Comparison of ENCODE assay signal across 1 cellular context in genomic region chr19:41621654-41622053, GRCh38.
TF ChIP-seq lines count a peak whose summit lies in the region.

No MANE protein-coding gene starts in this region.

TF ChIP-seq in HepG2, 621 proteins besides CTCF, POLR2A, EP300 and RAD21:
- no peak for TF ChIP-seq AGO1 (IDR thresholded peaks at IDR 0.05; ENCODE audit: low read depth, low read length, poor library complexity, severe bottlenecking)
- no peak for TF ChIP-seq ARID2 (CRISPR knock-in tag; IDR thresholded peaks at IDR 0.05; ENCODE audit: borderline replicate concordance)
- no peak for TF ChIP-seq ZFP1 (CRISPR knock-in tag; IDR thresholded peaks at IDR 0.05)
- TF ChIP-seq ZBED4 (CRISPR knock-in tag; IDR thresholded peaks at IDR 0.05; ENCODE audit: borderline replicate concordance): no peak
- TF ChIP-seq HMGXB3 (CRISPR knock-in tag; IDR thresholded peaks at IDR 0.05; ENCODE audit: borderline replicate concordance): no peak
- TF ChIP-seq POLR2G (IDR thresholded peaks at IDR 0.05; ENCODE audit: low read depth, low read length): no peak
